In the genomic region with DNA sequence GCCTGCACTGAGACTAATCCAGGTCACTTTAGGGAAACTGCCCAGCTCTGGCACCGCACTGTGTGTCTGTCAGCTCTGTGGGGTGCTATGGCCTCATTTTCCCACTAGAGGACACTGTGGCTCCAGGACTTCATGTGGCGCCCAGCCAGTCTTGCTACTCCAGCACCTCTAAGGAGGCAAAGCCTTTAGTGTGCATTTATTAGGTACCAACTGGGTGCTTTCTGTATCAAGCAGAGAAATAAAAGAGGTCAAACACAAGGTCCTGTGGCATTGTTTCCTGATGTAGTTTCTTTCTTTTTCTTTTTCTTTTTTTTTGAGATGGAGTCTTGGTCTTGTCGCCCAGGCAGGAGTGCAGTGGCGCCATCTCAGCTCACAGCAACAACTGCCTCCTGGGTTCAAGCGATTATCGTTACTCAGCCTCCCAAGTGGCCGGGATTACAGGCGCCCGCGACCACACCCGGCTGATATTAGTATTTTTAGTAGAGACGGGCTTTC, we compare ENCODE assay signal across 8 cellular contexts. TPM values are rescaled to one million over a fixed set of nuclear protein-coding genes. Genes with fewer than 3 reads are reported as not detected.
DNase-seq lines count a peak whose midpoint lies in the region; ATAC-seq and TF ChIP-seq lines count a peak whose summit lies in the region.

No MANE protein-coding gene starts in this region.

- ATAC-seq in GM21529 (IDR thresholded peaks at IDR 0.05; ENCODE audit: unreplicated experiment), result peak; percentile 45
- peak; percentile 99 for ATAC-seq in left lobe of liver
- no peak for ATAC-seq in GM18520 (IDR thresholded peaks at IDR 0.05; ENCODE audit: unreplicated experiment)

- DNase-seq in AG10803 (ENCODE audit: low read depth), result peak; percentile 68
- peak; percentile 69 to 85 for DNase-seq in NCI-H446 (lab: John Stamatoyannopoulos, UW)
- peak; percentile 39 for DNase-seq in activated CD4-positive, alpha-beta T cell treated with anti-CD3 and anti-CD28 coated beads for 1 hour
- DNase-seq in cerebellum (ENCODE audit: low spot score), result peak; percentile 85
- peak; percentile 82 for DNase-seq in left lobe of liver (ENCODE audit: low spot score)
- peak; percentile 72 for DNase-seq in stimulated activated CD4-positive, alpha-beta T cell treated with anti-CD3 and anti-CD28 coated beads, Interleukin-2, amount 100 ng/mL, for 48 hours

- TF ChIP-seq CTCF in AG10803 (conservative IDR thresholded peaks at IDR 0.05; ENCODE audit: low read length), result peak; percentile 100

- no peak overlapping the region for H3K4me3 ChIP-seq in AG10803 (ENCODE audit: low read length)

RNA-seq across cellular contexts. Expression of a gene that starts 12.5 kb away (rescaled TPM):
- total RNA-seq in cerebellum, result 5.0 TPM
- 0.15 TPM for total RNA-seq in left lobe of liver
